Comparison of ENCODE assay signal across 30 cellular contexts in genomic region chr17:76549215-76549518, GRCh38. TPM values are rescaled to one million over a fixed set of nuclear protein-coding genes. Genes with fewer than 3 reads are reported as not detected.
DNase-seq lines count a peak whose midpoint lies in the region; ATAC-seq and TF ChIP-seq lines count a peak whose summit lies in the region.
"Had no signal": no experiment of that assay in that cellular context is flagged by ENCODE, and none has a peak within 500 bp of the region (broad histone marks: within the 10 kb centered on the region; RNA-seq: fewer than 3 reads in every experiment).

No MANE protein-coding gene starts in this region.

- no peaks in the 10 kb centered on the region for H3K9me3 ChIP-seq in left ventricle myocardium inferior (replicated peaks)
- no peaks in the 10 kb centered on the region for H3K9me3 ChIP-seq in SK-N-MC (ENCODE audit: low read depth, low read length)
- no peaks in the 10 kb centered on the region for H3K9me3 ChIP-seq in liver (ENCODE audit: control insufficient read depth in 4 of 4, low read length in 3 of 4)
- H3K9me3 ChIP-seq in psoas muscle: no peaks in the 10 kb centered on the region
- H3K9me3 ChIP-seq: BE2C, HAP-1, SJCRH30 had no signal

- H3K4me3 Mint-ChIP-seq in CD14-positive monocyte: no peak overlapping the region
- H3K4me3 Mint-ChIP-seq: CD4-positive, alpha-beta T cell had no signal

- ATAC-seq in GM18909 (IDR thresholded peaks at IDR 0.05; ENCODE audit: poor library complexity, unreplicated experiment): no peak
- ATAC-seq in psoas muscle: no peak
- ATAC-seq: Right ventricle myocardium inferior had no signal

- intact Hi-C loops in left ventricle myocardium inferior (cut with micrococcal nuclease) (no loop called here), cardiac septum (cut with DNase I) (no loop called here), psoas muscle (cut with DNase I) (no loop called here), CD14-positive monocyte (cut with micrococcal nuclease) (no loop called here)

- H3K9me3 Mint-ChIP-seq in CD14-positive monocyte: peaks cover 0 to 2% (median 0%) of the 10 kb centered on the region in 7 donors
- H3K9me3 Mint-ChIP-seq: CD4-positive, alpha-beta T cell had no signal

- no peaks in the 10 kb centered on the region for H3K27me3 ChIP-seq in left ventricle myocardium inferior (ENCODE audit: low read depth)
- no peaks in the 10 kb centered on the region for H3K27me3 ChIP-seq in liver (ENCODE audit: control insufficient read depth in 4 of 4, insufficient read depth in 4 of 4, low read length in 3 of 4)
- no peaks in the 10 kb centered on the region for H3K27me3 ChIP-seq in psoas muscle (ENCODE audit: insufficient read depth in 3 of 3, low read length in 2 of 3)
- H3K27me3 ChIP-seq: BE2C, SJCRH30 had no signal

- H3K4me1 ChIP-seq in left ventricle myocardium inferior (peaks cover 62% of the 10 kb centered on the region), liver (ENCODE audit: control insufficient read depth in 4 of 4, insufficient read depth in 4 of 4, low read length in 3 of 4) (peaks cover 7 to 56% (median 45%) of the 10 kb centered on the region in 4 donors), psoas muscle (peaks cover 45% of the 10 kb centered on the region)
- H3K4me1 ChIP-seq: HAP-1 had no signal

- no peak overlapping the region for H3K4me3 ChIP-seq in left ventricle myocardium inferior
- H3K4me3 ChIP-seq in SK-N-MC: no peak overlapping the region
- H3K4me3 ChIP-seq in liver (ENCODE audit: low read depth in 1 of 3, low read length in 3 of 3): peak overlapping the region in 1 of 3 donors; percentile 18
- H3K4me3 ChIP-seq in psoas muscle: no peak overlapping the region
- H3K4me3 ChIP-seq: GM12878, HAP-1, PC-9, SJCRH30 had no signal

- DNase-seq in left ventricle myocardium inferior: peak; percentile 11
- no peak for DNase-seq in cardiac septum (ENCODE audit: low spot score)
- DNase-seq in SK-N-MC (ENCODE audit: low read depth, low spot score): no peak
- no peak for DNase-seq in psoas muscle
- DNase-seq in UCSD-AML1 (lab: John Stamatoyannopoulos, UW; ENCODE audit: unreplicated experiment): no peak
- no peak for DNase-seq in CD14-positive monocyte (ENCODE audit: low spot score)
- DNase-seq: 8988T; ACHN; BE2C; CD4-positive, alpha-beta T cell; COR-L47; DMS 273 treated with DMSO at 0.1 percent for 48 hours; DMS79; EL; GDM1; GOT3; NCI-H1105 treated with DMSO at 0.1 percent for 48 hours; NCI-H146; NCI-H1930; NCI-H446 treated with DMSO at 0.1 percent for 48 hours; NCI-H526; NCI-H82; NK-92 treated with Interleukin-12 subunit alpha and Interleukin-12 subunit beta, amount 100 ng/mL, for 24 hours; PC-9; SJCRH30 had no signal

- peaks cover 11 to 16% (median 12%) of the 10 kb centered on the region in 3 donors for H3K27me3 Mint-ChIP-seq in CD14-positive monocyte (ENCODE audit: low read depth in 3 of 3)

- H3K36me3 Mint-ChIP-seq in CD14-positive monocyte: peaks cover 0 to 2% of the 10 kb centered on the region in 2 donors

- TF ChIP-seq RAD21 in liver (IDR thresholded peaks at IDR 0.05): no peak

- H3K27ac ChIP-seq in left ventricle myocardium inferior (replicated peaks) (no peak overlapping the region), SK-N-MC (0 out of 2 replicates have a peak overlapping the region, but pooled peaks have one; percentile 19), liver (ENCODE audit: low read depth in 1 of 2, low read length in 2 of 2) (peak overlapping the region; percentile 65 to 90), psoas muscle (no peak overlapping the region)
- H3K27ac ChIP-seq: PC-9, SJCRH30 had no signal

- H3K4me1 Mint-ChIP-seq in CD14-positive monocyte: peaks cover 28% of the 10 kb centered on the region

- no peak for TF ChIP-seq CTCF in left ventricle myocardium inferior (IDR thresholded peaks at IDR 0.05; ENCODE audit: borderline replicate concordance)
- no peak for TF ChIP-seq CTCF in liver (IDR thresholded peaks at IDR 0.05; ENCODE audit: low read depth, low read length, missing input control)
- TF ChIP-seq CTCF in psoas muscle (IDR thresholded peaks at IDR 0.05): no peak
- TF ChIP-seq CTCF in CD14-positive monocyte (IDR thresholded peaks at IDR 0.05): no peak

- H3K9ac ChIP-seq in SK-N-MC (ENCODE audit: insufficient read length) (no peak overlapping the region), liver (ENCODE audit: low read depth in 1 of 2, low read length in 2 of 2) (peak overlapping the region in 1 of 2 donors; percentile 26)

- no peaks in the 10 kb centered on the region for H3K36me3 ChIP-seq in left ventricle myocardium inferior
- no peaks in the 10 kb centered on the region for H3K36me3 ChIP-seq in SK-N-MC (ENCODE audit: insufficient read depth, low read length)
- H3K36me3 ChIP-seq in liver (ENCODE audit: control insufficient read depth in 4 of 4, insufficient read depth in 3 of 4, low read depth in 1 of 4, low read length in 3 of 4): no peaks in the 10 kb centered on the region
- no peaks in the 10 kb centered on the region for H3K36me3 ChIP-seq in psoas muscle (ENCODE audit: insufficient read depth in 1 of 2, low read depth in 1 of 2)
- H3K36me3 ChIP-seq: HAP-1, SJCRH30 had no signal

- no peak overlapping the region for H3K27ac Mint-ChIP-seq in CD14-positive monocyte
- H3K27ac Mint-ChIP-seq: CD4-positive, alpha-beta T cell had no signal

- WGBS in liver: 32% methylated on average over 9 of the region's 9 CpGs
- 84 to 91% (median 88%) methylated on average over 9 of the region's 9 CpGs for WGBS in psoas muscle, 3 donors

TF ChIP-seq in liver, 16 proteins besides CTCF, POLR2A, EP300 and RAD21:
- TF ChIP-seq HNF4G (IDR thresholded peaks at IDR 0.05) (no peak), HNF4A (conservative IDR thresholded peaks at IDR 0.05) (no peak), GABPA (IDR thresholded peaks at IDR 0.05 in 1 of 2, conservative IDR thresholded peaks at IDR 0.05 in 1 of 2) (no peak), ATF3 (IDR thresholded peaks at IDR 0.05) (no peak)

RNA-seq across cellular contexts. Expression of gene PRCD, which starts 9.3 kb away (rescaled TPM):
- total RNA-seq in left ventricle myocardium inferior: 3.9 TPM
- total RNA-seq in cardiac septum: 2.7 TPM
- total RNA-seq in liver: 1 to 10 TPM in 1 of 2 donors, under 1 TPM in 1; 0.75 to 1.0 TPM
- under 1 TPM in 1 of 2 donors, not detected in 1; 0.63 TPM for polyA plus RNA-seq in liver
- 1 to 10 TPM in 2 of 4 donors, under 1 TPM in 2; 0.18 to 1.7 (median 1.0) TPM for total RNA-seq in psoas muscle
- 1 to 10 TPM; 1.2 to 1.6 (median 1.3) TPM for polyA plus RNA-seq in psoas muscle
- not detected for polyA plus RNA-seq in CD14-positive monocyte
- total RNA-seq: CD4-positive, alpha-beta T cell had no signal

RNA-seq across cellular contexts. Expression of gene CYGB, which starts 11.7 kb away (rescaled TPM):
- 24.1 TPM for total RNA-seq in left ventricle myocardium inferior
- 17.6 TPM for total RNA-seq in cardiac septum
- total RNA-seq in liver: 1 to 10 TPM; 1.6 to 7.8 TPM
- 1 to 10 TPM in 1 of 2 donors, under 1 TPM in 1; 0.83 to 1.2 TPM for polyA plus RNA-seq in liver
- total RNA-seq in psoas muscle: 10 to 100 TPM in 3 of 4 donors, 1 to 10 TPM in 1; 9.5 to 14.6 (median 11.9) TPM
- polyA plus RNA-seq in psoas muscle: 10 to 100 TPM in 1 of 3 donors, 1 to 10 TPM in 2; 6.4 to 12.6 (median 8.1) TPM
- polyA plus RNA-seq in CD14-positive monocyte: not detected
- total RNA-seq: CD4-positive, alpha-beta T cell; SJCRH30 had no signal
- polyA plus RNA-seq: GM12878 had no signal

RNA-seq across cellular contexts. Expression of gene ST6GALNAC2, which starts 36.5 kb away (rescaled TPM):
- total RNA-seq in left ventricle myocardium inferior (4.3 TPM), cardiac septum (6.2 TPM), liver (1 to 10 TPM; 1.3 to 2.6 TPM), psoas muscle (10 to 100 TPM in 3 of 4 donors, 1 to 10 TPM in 1; 8.1 to 17.8 (median 13.0) TPM)
- polyA plus RNA-seq in liver (under 1 TPM; 0.52 to 0.90 TPM), psoas muscle (1 to 10 TPM; 1.2 to 8.7 (median 7.6) TPM), CD14-positive monocyte (10 to 100 TPM in 1 of 2 donors, 1 to 10 TPM in 1; 8.3 to 11.8 TPM)
- total RNA-seq: SJCRH30 had no signal

RNA-seq across cellular contexts. Expression of gene RHBDF2, which starts 47.9 kb away (rescaled TPM):
- total RNA-seq in left ventricle myocardium inferior (13.8 TPM), cardiac septum (11.5 TPM), liver (1 to 10 TPM; 3.6 to 6.7 TPM), psoas muscle (10 to 100 TPM in 3 of 4 donors, 1 to 10 TPM in 1; 6.6 to 23.1 (median 12.4) TPM)
- polyA plus RNA-seq in liver (1 to 10 TPM; 2.9 to 5.6 TPM), psoas muscle (10 to 100 TPM; 11.2 to 14.7 (median 13.9) TPM), CD14-positive monocyte (10 to 100 TPM; 36.9 to 68.6 TPM)

Comparison
In these comparisons a context has a peak if more than half of its experiments do, and no peak if none do; other contexts are left out.
1. H3K27ac ChIP-seq: peak in SK-N-MC (single experiment) and liver (2 of 2); none in left ventricle myocardium inferior (single experiment) and psoas muscle (single experiment).